35 cellular contexts compared by ENCODE assay signal in genomic region chr9:32449969-32450368, GRCh38.
"Had no signal": no experiment of that assay in that cellular context is flagged by ENCODE, and none has a peak within 500 bp of the region (broad histone marks: within the 10 kb centered on the region; RNA-seq: fewer than 3 reads in every experiment).

No MANE protein-coding gene starts in this region.

- H3K9ac ChIP-seq: KMS-11 had no signal

- H3K27ac ChIP-seq: KMS-11 had no signal

- H3K36me3 ChIP-seq: MG63 had no signal

- DNase-seq: Karpas-422, Kasumi-1, KG1, MG63, MM.1S, MV-4-11, NCI-H1048, NCI-H1092, NCI-H1092 treated with DMSO at 0.1 percent for 48 hours, NCI-H1105, NCI-H1105 treated with DMSO at 0.1 percent for 48 hours, NCI-H1417, NCI-H1417 treated with DMSO at 0.1 percent for 48 hours, NCI-H1436, NCI-H1436 treated with DMSO at 0.1 percent for 48 hours, NCI-H146, NCI-H1694, NCI-H1694 treated with DMSO at 0.1 percent for 48 hours, NCI-H187, NCI-H187 treated with DMSO at 0.1 percent for 48 hours, NCI-H1930, NCI-H2029, NCI-H2029 treated with DMSO at 0.1 percent for 48 hours, NCI-H2081, NCI-H2081 treated with DMSO at 0.1 percent for 48 hours, NCI-H2107, NCI-H2171, NCI-H2171 treated with DMSO at 0.1 percent for 48 hours, NCI-H2227 treated with DMSO at 0.1 percent for 48 hours, NCI-H226, NCI-H345, NCI-H446, NCI-H446 treated with DMSO at 0.1 percent for 48 hours, NCI-H510A had no signal

- H3K9me3 ChIP-seq: MG63 had no signal

- H3K4me3 ChIP-seq: MG63 had no signal

- H3K27me3 ChIP-seq: MG63 had no signal

- H3K4me2 ChIP-seq: KMS-11 had no signal
